1 cellular context compared by ENCODE assay signal in genomic region chr2:216871333-216871934, GRCh38.
TF ChIP-seq lines count a peak whose summit lies in the region.

No MANE protein-coding gene starts in this region.

TF ChIP-seq in HepG2, 621 proteins besides CTCF, POLR2A, EP300 and RAD21 (continued from another document and continues in another):
- TF ChIP-seq ISX (CRISPR knock-in tag; conservative IDR thresholded peaks at IDR 0.05) (no peak), ZNF318 (CRISPR knock-in tag; IDR thresholded peaks at IDR 0.05) (no peak), HBP1 (CRISPR knock-in tag; IDR thresholded peaks at IDR 0.05; ENCODE audit: low read depth) (no peak), ZNF251 (CRISPR knock-in tag; IDR thresholded peaks at IDR 0.05) (no peak), ZFP37 (CRISPR knock-in tag; IDR thresholded peaks at IDR 0.05; ENCODE audit: borderline replicate concordance) (no peak), IKZF1 (IDR thresholded peaks at IDR 0.05) (no peak), MTA3 (CRISPR knock-in tag; IDR thresholded peaks at IDR 0.05) (no peak), FOXA1 (IDR thresholded peaks at IDR 0.05) (no peak), FOXA1 (CRISPR knock-in tag; IDR thresholded peaks at IDR 0.05) (0 out of 2 replicates have a peak, but pooled peaks have one; percentile 53), MED13 (CRISPR knock-in tag; IDR thresholded peaks at IDR 0.05) (no peak), RAD51 (IDR thresholded peaks at IDR 0.05; ENCODE audit: borderline replicate concordance) (no peak), TCF12 (IDR thresholded peaks at IDR 0.05) (no peak), TCF12 (CRISPR knock-in tag; IDR thresholded peaks at IDR 0.05) (no peak), NCOA2 (CRISPR knock-in tag; IDR thresholded peaks at IDR 0.05) (peak; percentile 71), ZNF337 (CRISPR knock-in tag; IDR thresholded peaks at IDR 0.05; ENCODE audit: borderline replicate concordance, low read depth) (peak; percentile 81; the same call in 1 of the 2 replicates), PRMT3 (CRISPR knock-in tag; IDR thresholded peaks at IDR 0.05; ENCODE audit: borderline replicate concordance, low read depth) (no peak), ZZZ3 (CRISPR knock-in tag; IDR thresholded peaks at IDR 0.05; ENCODE audit: borderline replicate concordance) (no peak), ZNF510 (CRISPR knock-in tag; IDR thresholded peaks at IDR 0.05; ENCODE audit: low read depth) (no peak), DMTF1 (CRISPR knock-in tag; IDR thresholded peaks at IDR 0.05) (no peak), RARA (CRISPR knock-in tag; IDR thresholded peaks at IDR 0.05) (peak; percentile 74), MXD1 (CRISPR knock-in tag; IDR thresholded peaks at IDR 0.05) (no peak), AFF4 (CRISPR knock-in tag; IDR thresholded peaks at IDR 0.05) (0 out of 2 replicates have a peak, but pooled peaks have one; percentile 55), ZNF652 (CRISPR knock-in tag; IDR thresholded peaks at IDR 0.05; ENCODE audit: borderline replicate concordance, low read depth) (peak; percentile 71; the same call in 1 of the 2 replicates), ZSCAN25 (CRISPR knock-in tag; IDR thresholded peaks at IDR 0.05) (0 out of 2 replicates have a peak, but pooled peaks have one; percentile 60), HNF4A (CRISPR knock-in tag; IDR thresholded peaks at IDR 0.05) (peak; percentile 94), ATM (IDR thresholded peaks at IDR 0.05; ENCODE audit: borderline replicate concordance) (no peak), TEAD2 (CRISPR knock-in tag; IDR thresholded peaks at IDR 0.05) (no peak), ZBTB49 (CRISPR knock-in tag; IDR thresholded peaks at IDR 0.05; ENCODE audit: borderline replicate concordance) (no peak), ZBTB21 (CRISPR knock-in tag; IDR thresholded peaks at IDR 0.05) (peak; percentile 80; the same call in 1 of the 2 replicates), SNAPC5 (CRISPR knock-in tag; IDR thresholded peaks at IDR 0.05; ENCODE audit: borderline replicate concordance) (no peak), HMG20B (CRISPR knock-in tag; conservative IDR thresholded peaks at IDR 0.05) (no peak), HNRNPLL (IDR thresholded peaks at IDR 0.05; ENCODE audit: low read depth, low read length, poor library complexity, severe bottlenecking) (no peak), ZNF30 (CRISPR knock-in tag; IDR thresholded peaks at IDR 0.05) (no peak), NAIF1 (CRISPR knock-in tag; IDR thresholded peaks at IDR 0.05; ENCODE audit: borderline replicate concordance) (no peak), ZNF615 (CRISPR knock-in tag; IDR thresholded peaks at IDR 0.05; ENCODE audit: borderline replicate concordance) (no peak), ADNP (CRISPR knock-in tag; IDR thresholded peaks at IDR 0.05) (no peak), ZUFSP (CRISPR knock-in tag; IDR thresholded peaks at IDR 0.05; ENCODE audit: borderline replicate concordance) (no peak), SSRP1 (CRISPR knock-in tag; IDR thresholded peaks at IDR 0.05) (no peak), ZMYM3 (CRISPR knock-in tag; IDR thresholded peaks at IDR 0.05) (peak; percentile 59; the same call in 1 of the 2 replicates), ZNF292 (CRISPR knock-in tag; IDR thresholded peaks at IDR 0.05; ENCODE audit: borderline replicate concordance, low read depth) (peak; percentile 67; the same call in 1 of the 2 replicates), ZNF136 (CRISPR knock-in tag; IDR thresholded peaks at IDR 0.05; ENCODE audit: low read depth) (peak; percentile 82; the same call in 1 of the 2 replicates), ZNF44 (CRISPR knock-in tag; IDR thresholded peaks at IDR 0.05) (peak; percentile 91; the same call in 1 of the 2 replicates)
